ENCODE assay signal across 11 cellular contexts in the genomic region with DNA sequence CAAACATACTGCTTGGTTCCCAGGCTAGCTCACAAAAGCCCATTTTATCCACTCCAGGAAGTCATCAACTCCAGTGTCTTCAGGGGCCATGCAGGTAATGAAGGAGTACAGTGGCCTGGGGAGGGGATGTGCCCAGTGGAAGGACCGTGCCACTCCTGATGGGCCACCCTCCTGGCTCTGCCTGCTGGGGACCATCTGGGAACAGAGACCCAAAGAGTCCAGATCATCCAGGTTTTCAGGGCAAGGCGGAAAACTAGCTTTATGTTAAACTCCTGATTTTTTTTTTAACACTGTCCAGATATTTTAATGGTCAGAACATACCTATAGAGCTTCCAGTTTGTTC.
DNase-seq lines count a peak whose midpoint lies in the region; ATAC-seq, FAIRE-seq and TF ChIP-seq lines count a peak whose summit lies in the region.
"Had no signal": no experiment of that assay in that cellular context is flagged by ENCODE, and none has a peak within 500 bp of the region (broad histone marks: within the 10 kb centered on the region; RNA-seq: fewer than 3 reads in every experiment).

No MANE protein-coding gene starts in this region.

- H3K79me2 ChIP-seq in HepG2 (ENCODE audit: insufficient read depth, low read length): peaks cover 36% of the 10 kb centered on the region

- H3K4me1 ChIP-seq in HepG2 (ENCODE audit: insufficient read depth, low read length): peaks cover 61% of the 10 kb centered on the region
- peaks cover 67% of the 10 kb centered on the region for H3K4me1 ChIP-seq in stomach smooth muscle (ENCODE audit: control insufficient read depth, insufficient read depth, low read length)

- in situ Hi-C loops in HepG2 (cut with HindIII; ENCODE audit: extremely low pct_ligation_motif_present, low pct_unique_long_range_greater_than_20kb): loop anchor here (5.0 kb wide), 2 partner anchors 40 to 140 kb away; no protein-coding TSS in a partner anchor

- peaks cover 25% of the 10 kb centered on the region for H3K36me3 Mint-ChIP-seq in activated CD4-positive, alpha-beta T cell treated with anti-CD3 and anti-CD28 coated beads for 36 hours (ENCODE audit: low read depth)
- peaks cover 58% of the 10 kb centered on the region for H3K36me3 Mint-ChIP-seq in activated T-helper 17 cell treated with anti-CD3 and anti-CD28 coated beads, Interleukin-2, amount 50 U/mL, for 72 hours (ENCODE audit: low read depth)

- no peak for TF ChIP-seq CTCF in HepG2 (CRISPR knock-in tag; IDR thresholded peaks at IDR 0.05)

- no peaks in the 10 kb centered on the region for H3K9me3 ChIP-seq in HepG2 (ENCODE audit: low read length)
- H3K9me3 ChIP-seq in stomach smooth muscle (ENCODE audit: control insufficient read depth in 2 of 2, low read length in 2 of 2): no peaks in the 10 kb centered on the region

- H3K27ac Mint-ChIP-seq in activated CD4-positive, alpha-beta T cell treated with anti-CD3 and anti-CD28 coated beads for 36 hours: peak overlapping the region; percentile 94
- H3K27ac Mint-ChIP-seq in activated T-helper 17 cell treated with anti-CD3 and anti-CD28 coated beads, Interleukin-2, amount 50 U/mL, for 72 hours: peak overlapping the region; percentile 96

- POLR2A ChIA-PET in activated CD4-positive, alpha-beta T cell treated with anti-CD3 and anti-CD28 coated beads for 36 hours (lab: Charles Lee): interaction anchor here (2.1 kb wide), 1 partner anchor 41 kb away, joined by 8 read pairs; no protein-coding TSS in a partner anchor
- POLR2A ChIA-PET in HepG2 (lab: Yijun Ruan, JAX): interaction anchor here (1.1 to 2.8 kb wide), 7 partner anchors 15 to 380 kb away, joined by 3 to 14 read pairs (median 10); no protein-coding TSS in a partner anchor

- TF ChIP-seq RAD21 in HepG2 (CRISPR knock-in tag; IDR thresholded peaks at IDR 0.05): no peak

- H3K27me3 ChIP-seq in HepG2 (ENCODE audit: control insufficient read depth in 1 of 2, insufficient read depth in 2 of 2, low read length in 2 of 2) (no peaks in the 10 kb centered on the region; a peak in 2 of 5 replicates), stomach smooth muscle (ENCODE audit: control insufficient read depth in 1 of 2, insufficient read depth in 2 of 2, low read length in 2 of 2) (no peaks in the 10 kb centered on the region)

- TF ChIP-seq EP300 in HepG2 (IDR thresholded peaks at IDR 0.05; ENCODE audit: low read depth in 2 of 2, low read length in 2 of 2): no peak
- no peak for TF ChIP-seq EP300 in HepG2 (CRISPR knock-in tag; IDR thresholded peaks at IDR 0.05; ENCODE audit: borderline replicate concordance)

- DNase-seq in activated CD4-positive, alpha-beta T cell treated with anti-CD3 and anti-CD28 coated beads for 36 hours: no peak
- no peak for DNase-seq in activated CD4-positive, alpha-beta T cell treated with anti-CD3 and anti-CD28 coated beads for 4 hours
- DNase-seq in HepG2 (ENCODE audit: low spot score) (no peak), T-helper 9 cell (no peak), ureter (ENCODE audit: low spot score) (no peak)
- DNase-seq: kidney glomerular epithelial cell, NCI-H1417 had no signal

- H3K4me3 Mint-ChIP-seq in activated CD4-positive, alpha-beta T cell treated with anti-CD3 and anti-CD28 coated beads for 36 hours: no peak overlapping the region
- peak overlapping the region; percentile 82 for H3K4me3 Mint-ChIP-seq in activated T-helper 17 cell treated with anti-CD3 and anti-CD28 coated beads, Interleukin-2, amount 50 U/mL, for 72 hours

- H3K27ac ChIP-seq in HepG2 (ENCODE audit: extremely low read length, insufficient read depth, low read length) (peak overlapping the region; percentile 94), stomach smooth muscle (ENCODE audit: low read length) (peak overlapping the region; percentile 100)

- intact Hi-C loops in activated CD4-positive, alpha-beta T cell treated with anti-CD3 and anti-CD28 coated beads for 36 hours (cut with DNase I, micrococcal nuclease): loop anchor here (2.0 to 10.0 kb wide), 8 partner anchors 75 to 1927 kb away; a partner anchor contains a TSS
- intact Hi-C loops in HepG2 (cut with micrococcal nuclease; ENCODE audit: unreplicated experiment): no loop called here

- H3K4me3 ChIP-seq in HepG2 (replicated peaks in 1 of 3; ENCODE audit: insufficient read depth in 1 of 3, low read depth in 2 of 3, low read length in 3 of 3) (no peak overlapping the region; a peak in 1 of 6 replicates), stomach smooth muscle (ENCODE audit: low read length in 2 of 2) (peak overlapping the region in 1 of 2 donors; percentile 100)

- no peak for TF ChIP-seq POLR2A in HepG2 (IDR thresholded peaks at IDR 0.05; ENCODE audit: insufficient read depth in 1 of 2, low read depth in 2 of 2, low read length in 2 of 2)

- FAIRE-seq in HepG2 (lab: Jason Lieb, UNC): no peak

- ATAC-seq in activated CD4-positive, alpha-beta T cell treated with anti-CD3 and anti-CD28 coated beads for 36 hours: no peak
- no peak for ATAC-seq in activated T-helper 17 cell treated with anti-CD3 and anti-CD28 coated beads, Interleukin-2, amount 50 U/mL, for 72 hours (replicated peaks)
- ATAC-seq in HepG2 (no peak), GM21381 (IDR thresholded peaks at IDR 0.05; ENCODE audit: unreplicated experiment) (no peak)
- ATAC-seq: esophagus mucosa had no signal

- WGBS in HepG2 (ENCODE audit: low lambda C conversion rate): 89% methylated on average over 2 of the region's 2 CpGs

- H3K9me3 Mint-ChIP-seq in activated CD4-positive, alpha-beta T cell treated with anti-CD3 and anti-CD28 coated beads for 36 hours (ENCODE audit: low read depth): no peaks in the 10 kb centered on the region
- H3K9me3 Mint-ChIP-seq in activated T-helper 17 cell treated with anti-CD3 and anti-CD28 coated beads, Interleukin-2, amount 50 U/mL, for 72 hours: no peaks in the 10 kb centered on the region

- H3K4me2 ChIP-seq in HepG2 (ENCODE audit: low read depth, low read length): peak overlapping the region; percentile 91

- H3K4me1 Mint-ChIP-seq in activated CD4-positive, alpha-beta T cell treated with anti-CD3 and anti-CD28 coated beads for 36 hours: peaks cover 95% of the 10 kb centered on the region
- peaks cover 74% of the 10 kb centered on the region for H3K4me1 Mint-ChIP-seq in activated T-helper 17 cell treated with anti-CD3 and anti-CD28 coated beads, Interleukin-2, amount 50 U/mL, for 72 hours

- H4K20me1 ChIP-seq in HepG2 (ENCODE audit: insufficient read depth, low read length): no peaks in the 10 kb centered on the region

- H3K27me3 Mint-ChIP-seq in activated CD4-positive, alpha-beta T cell treated with anti-CD3 and anti-CD28 coated beads for 36 hours: no peaks in the 10 kb centered on the region
- no peaks in the 10 kb centered on the region for H3K27me3 Mint-ChIP-seq in activated T-helper 17 cell treated with anti-CD3 and anti-CD28 coated beads, Interleukin-2, amount 50 U/mL, for 72 hours

- no peaks in the 10 kb centered on the region; a peak in 1 of 5 replicates for H3K36me3 ChIP-seq in HepG2 (replicated peaks in 1 of 2; ENCODE audit: control insufficient read depth in 1 of 2, insufficient read depth in 2 of 2, low read length in 2 of 2)
- no peaks in the 10 kb centered on the region for H3K36me3 ChIP-seq in stomach smooth muscle (ENCODE audit: control insufficient read depth in 2 of 2, insufficient read depth in 2 of 2, low read length in 2 of 2)

- CTCF ChIA-PET in activated CD4-positive, alpha-beta T cell treated with anti-CD3 and anti-CD28 coated beads for 36 hours (lab: Charles Lee): interaction anchor here (0.6 to 11.2 kb wide), 14 partner anchors 11 to 304 kb away, joined by 3 to 297 read pairs (median 4); no protein-coding TSS in a partner anchor
- CTCF ChIA-PET in HepG2 (lab: Yijun Ruan, JAX; ENCODE audit: low intra/inter-chr PET ratio, low total read pairs): no interaction called here

- H3K9ac ChIP-seq in HepG2 (ENCODE audit: insufficient read depth, low read depth, low read length): peak overlapping the region; percentile 80
- H3K9ac ChIP-seq in stomach smooth muscle (ENCODE audit: low read length in 2 of 2): peak overlapping the region in 1 of 2 donors; percentile 48

- no TSS peak for BruUV-seq in HepG2 (replicated peaks; lab: Mats Ljungman, UMichigan)

- H2AFZ ChIP-seq in HepG2 (ENCODE audit: low read length): no peak overlapping the region

TF ChIP-seq in HepG2, 621 proteins besides CTCF, POLR2A, EP300 and RAD21:
- TF ChIP-seq, protein P1, sequence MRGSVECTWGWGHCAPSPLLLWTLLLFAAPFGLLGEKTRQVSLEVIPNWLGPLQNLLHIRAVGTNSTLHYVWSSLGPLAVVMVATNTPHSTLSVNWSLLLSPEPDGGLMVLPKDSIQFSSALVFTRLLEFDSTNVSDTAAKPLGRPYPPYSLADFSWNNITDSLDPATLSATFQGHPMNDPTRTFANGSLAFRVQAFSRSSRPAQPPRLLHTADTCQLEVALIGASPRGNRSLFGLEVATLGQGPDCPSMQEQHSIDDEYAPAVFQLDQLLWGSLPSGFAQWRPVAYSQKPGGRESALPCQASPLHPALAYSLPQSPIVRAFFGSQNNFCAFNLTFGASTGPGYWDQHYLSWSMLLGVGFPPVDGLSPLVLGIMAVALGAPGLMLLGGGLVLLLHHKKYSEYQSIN (CRISPR knock-in tag; IDR thresholded peaks at IDR 0.05; ENCODE audit: borderline replicate concordance): no peak
- TF ChIP-seq ZNF263 (CRISPR knock-in tag; IDR thresholded peaks at IDR 0.05): no peak
- no peak for TF ChIP-seq RORA (CRISPR knock-in tag; IDR thresholded peaks at IDR 0.05)
- TF ChIP-seq LCORL (IDR thresholded peaks at IDR 0.05): no peak
- no peak for TF ChIP-seq LCORL (CRISPR knock-in tag; IDR thresholded peaks at IDR 0.05)
- TF ChIP-seq, protein P2, sequence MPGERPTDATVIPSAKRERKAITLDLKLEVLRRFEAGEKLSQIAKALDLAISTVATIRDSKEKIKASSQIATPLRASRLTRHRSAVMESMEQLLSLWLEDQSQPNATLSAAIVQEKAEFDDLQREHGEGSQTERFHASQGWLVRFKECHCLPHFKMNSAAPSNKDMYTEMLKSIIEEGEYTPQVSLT (CRISPR knock-in tag; IDR thresholded peaks at IDR 0.05; ENCODE audit: borderline replicate concordance, low read depth): no peak
- no peak for TF ChIP-seq CCDC6 (CRISPR knock-in tag; IDR thresholded peaks at IDR 0.05)
